ENCODE assay signal across 16 cellular contexts in the genomic region with DNA sequence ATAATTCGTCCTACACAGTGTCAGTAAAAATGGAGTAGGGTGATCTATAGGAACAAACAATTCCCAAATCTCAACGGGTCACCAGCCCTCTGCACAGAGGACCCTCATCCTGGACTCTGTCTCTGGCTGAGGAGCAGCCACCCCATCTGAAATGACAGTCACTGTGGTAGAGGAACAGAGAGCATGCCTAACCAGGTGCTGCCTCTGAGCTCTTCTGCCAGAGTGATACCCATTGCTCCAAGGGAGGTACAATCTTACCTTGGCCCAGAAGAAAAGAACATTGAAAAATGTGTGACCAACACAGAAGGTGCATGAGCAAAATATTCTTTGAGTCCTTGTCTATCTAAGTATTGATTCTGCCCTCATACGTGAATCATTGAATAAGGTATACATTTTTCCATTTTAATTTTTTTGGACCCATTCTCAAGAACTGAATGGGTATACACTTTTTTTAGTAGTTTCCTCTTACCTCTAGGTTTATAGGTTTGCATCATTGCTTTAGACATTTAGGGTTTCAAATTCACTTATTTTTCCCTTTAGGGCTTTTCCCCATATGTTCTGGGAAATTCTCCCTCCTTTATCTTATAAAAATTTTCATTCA. TPM values are rescaled to one million over a fixed set of nuclear protein-coding genes. Genes with fewer than 3 reads are reported as not detected.
A peak's percentile ranks its signal among the peaks of the same experiment; 100 is the strongest.
DNase-seq lines count a peak whose midpoint lies in the region; ATAC-seq lines count a peak whose summit lies in the region.
"Had no signal": no experiment of that assay in that cellular context is flagged by ENCODE, and none has a peak within 500 bp of the region (broad histone marks: within the 10 kb centered on the region; RNA-seq: fewer than 3 reads in every experiment).

No MANE protein-coding gene starts in this region.

- H3K27me3 ChIP-seq in CD8-positive, alpha-beta memory T cell (ENCODE audit: insufficient read depth, low read length, poor library complexity, severe bottlenecking), result no peaks in the 10 kb centered on the region
- H3K27me3 ChIP-seq: BLaER1 treated with 17β-estradiol and CSF1 and Interleukin-3, amounts not matched to agents 10 nM and 100 nM; esophagus squamous epithelium had no signal

- POLR2A ChIA-PET in CD8-positive, alpha-beta memory T cell (lab: Charles Lee), result no interaction called here

- peak; percentile 44 for ATAC-seq in GM19035 (IDR thresholded peaks at IDR 0.05; ENCODE audit: unreplicated experiment)
- ATAC-seq in HG02798 (IDR thresholded peaks at IDR 0.05; ENCODE audit: poor library complexity, unreplicated experiment), result peak; percentile 65
- ATAC-seq in HG02571 (IDR thresholded peaks at IDR 0.05; ENCODE audit: unreplicated experiment), result no peak
- ATAC-seq: psoas muscle had no signal

- CTCF ChIA-PET in CD8-positive, alpha-beta memory T cell (lab: Charles Lee), result no interaction called here

- peaks cover 21% of the 10 kb centered on the region for H3K36me3 ChIP-seq in CD8-positive, alpha-beta memory T cell (ENCODE audit: insufficient read depth, low read length)
- H3K36me3 ChIP-seq: BLaER1 treated with 17β-estradiol and CSF1 and Interleukin-3, amounts not matched to agents 10 nM and 100 nM; esophagus squamous epithelium had no signal

- peaks cover 17% of the 10 kb centered on the region for H3K9me3 ChIP-seq in CD8-positive, alpha-beta memory T cell (ENCODE audit: low read length)
- H3K9me3 ChIP-seq: psoas muscle had no signal

- H3K27ac ChIP-seq in CD8-positive, alpha-beta memory T cell (ENCODE audit: low read depth, low read length), result no peak overlapping the region
- H3K27ac ChIP-seq: BLaER1 treated with 17β-estradiol and CSF1 and Interleukin-3, amounts not matched to agents 10 nM and 100 nM; coronary artery; esophagus squamous epithelium; psoas muscle had no signal

- no peak for DNase-seq in CD8-positive, alpha-beta memory T cell
- peak; percentile 17 for DNase-seq in T-helper 2 cell treated with Interferon-gamma antibody and Interleukin-4, amounts not matched to agents 5 μg/mL and 100 μg/mL, for 36 hours (ENCODE audit: low spot score)
- DNase-seq in amygdala (lab: John Stamatoyannopoulos, UW) (no peak), islet precursor cell (no peak), GM03348 (ENCODE audit: low spot score) (no peak)
- DNase-seq: activated CD4-positive, alpha-beta T cell treated with anti-CD3 and anti-CD28 coated beads for 1 hour; esophagus squamous epithelium; GF-D8; Kasumi-1; NCI-H187 treated with DMSO at 0.1 percent for 48 hours; psoas muscle had no signal

- no peak overlapping the region for H3K4me3 ChIP-seq in CD8-positive, alpha-beta memory T cell (ENCODE audit: low read length)
- H3K4me3 ChIP-seq: BLaER1 treated with 17β-estradiol and CSF1 and Interleukin-3, amounts not matched to agents 10 nM and 100 nM; coronary artery; esophagus squamous epithelium; psoas muscle had no signal

- peaks cover 52 to 63% (median 61%) of the 10 kb centered on the region in 3 donors for H3K4me1 Mint-ChIP-seq in CD8-positive, alpha-beta memory T cell
- peaks cover 40% of the 10 kb centered on the region for H3K4me1 Mint-ChIP-seq in T-helper 2 cell treated with Interferon-gamma antibody and Interleukin-4, amounts not matched to agents 5 μg/mL and 100 μg/mL, for 36 hours (ENCODE audit: low read depth)

- peaks cover 8 to 20% (median 12%) of the 10 kb centered on the region in 5 donors for H3K9me3 Mint-ChIP-seq in CD8-positive, alpha-beta memory T cell
- H3K9me3 Mint-ChIP-seq in T-helper 2 cell treated with Interferon-gamma antibody and Interleukin-4, amounts not matched to agents 5 μg/mL and 100 μg/mL, for 36 hours, result peaks cover 22% of the 10 kb centered on the region

- H3K36me3 Mint-ChIP-seq in CD8-positive, alpha-beta memory T cell, result peaks cover 42 to 77% (median 43%) of the 10 kb centered on the region in 3 donors
- peaks cover 77% of the 10 kb centered on the region for H3K36me3 Mint-ChIP-seq in T-helper 2 cell treated with Interferon-gamma antibody and Interleukin-4, amounts not matched to agents 5 μg/mL and 100 μg/mL, for 36 hours (ENCODE audit: low read depth)

- peak overlapping the region in 4 of 7 donors; percentile 3 to 34 (median 14) for H3K4me3 Mint-ChIP-seq in CD8-positive, alpha-beta memory T cell
- H3K4me3 Mint-ChIP-seq in T-helper 2 cell treated with Interferon-gamma antibody and Interleukin-4, amounts not matched to agents 5 μg/mL and 100 μg/mL, for 36 hours, result peak overlapping the region; percentile 69

- peak overlapping the region in 3 of 8 donors; percentile 11 to 79 (median 77) for H3K27ac Mint-ChIP-seq in CD8-positive, alpha-beta memory T cell
- H3K27ac Mint-ChIP-seq in T-helper 2 cell treated with Interferon-gamma antibody and Interleukin-4, amounts not matched to agents 5 μg/mL and 100 μg/mL, for 36 hours, result peak overlapping the region; percentile 79

- peaks cover 15% of the 10 kb centered on the region for H3K4me1 ChIP-seq in CD8-positive, alpha-beta memory T cell (ENCODE audit: insufficient read depth, low read length)
- H3K4me1 ChIP-seq: esophagus squamous epithelium, psoas muscle had no signal

- H3K27me3 Mint-ChIP-seq in CD8-positive, alpha-beta memory T cell, result no peaks in the 10 kb centered on the region
- no peaks in the 10 kb centered on the region for H3K27me3 Mint-ChIP-seq in T-helper 2 cell treated with Interferon-gamma antibody and Interleukin-4, amounts not matched to agents 5 μg/mL and 100 μg/mL, for 36 hours (ENCODE audit: low read depth)

RNA-seq across cellular contexts. Expression of gene SP140, which starts 8.7 kb away (rescaled TPM):
- total RNA-seq in CD8-positive, alpha-beta memory T cell, result 100 to 1,000 TPM; 108 to 111 TPM
- polyA plus RNA-seq in CD8-positive, alpha-beta memory T cell, result 34.0 TPM

RNA-seq across cellular contexts. Expression of gene SP110, which starts 14.4 kb away (rescaled TPM):
- 10 to 100 TPM; 55.2 to 57.9 TPM for total RNA-seq in CD8-positive, alpha-beta memory T cell
- polyA plus RNA-seq in CD8-positive, alpha-beta memory T cell, result 106 TPM
